ENCODE assay signal across 1 cellular context in the genomic region with DNA sequence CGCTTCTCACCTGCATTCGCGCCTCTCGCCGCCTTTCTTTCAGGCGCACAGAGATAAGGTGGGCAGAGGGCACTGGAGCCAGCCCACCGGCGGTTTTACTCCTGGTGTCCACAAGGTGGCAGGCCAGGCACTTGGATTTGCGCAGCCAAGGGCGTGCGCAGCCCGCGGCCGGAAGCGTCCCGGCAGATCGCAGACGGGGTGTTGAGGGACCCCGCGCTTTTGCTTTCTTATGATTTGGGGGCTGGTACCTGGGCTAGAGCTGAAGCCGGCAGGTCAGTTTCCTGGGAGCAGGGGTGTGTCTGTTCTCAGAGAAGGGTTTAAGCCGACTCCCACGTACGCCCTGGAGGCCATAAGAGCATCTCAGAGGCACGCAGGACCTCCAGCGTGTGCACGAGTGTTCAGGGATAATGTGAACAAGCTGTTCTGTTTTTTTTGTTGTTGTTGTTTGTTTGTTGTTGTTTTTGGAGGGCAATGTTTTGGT.
A peak's percentile ranks its signal among the peaks of the same experiment; 100 is the strongest.
TF ChIP-seq lines count a peak whose summit lies in the region.

No MANE protein-coding gene starts in this region.

TF ChIP-seq in GM12878, 131 proteins besides CTCF, POLR2A, EP300 and RAD21 (continued from another document):
- TF ChIP-seq, protein P1, sequence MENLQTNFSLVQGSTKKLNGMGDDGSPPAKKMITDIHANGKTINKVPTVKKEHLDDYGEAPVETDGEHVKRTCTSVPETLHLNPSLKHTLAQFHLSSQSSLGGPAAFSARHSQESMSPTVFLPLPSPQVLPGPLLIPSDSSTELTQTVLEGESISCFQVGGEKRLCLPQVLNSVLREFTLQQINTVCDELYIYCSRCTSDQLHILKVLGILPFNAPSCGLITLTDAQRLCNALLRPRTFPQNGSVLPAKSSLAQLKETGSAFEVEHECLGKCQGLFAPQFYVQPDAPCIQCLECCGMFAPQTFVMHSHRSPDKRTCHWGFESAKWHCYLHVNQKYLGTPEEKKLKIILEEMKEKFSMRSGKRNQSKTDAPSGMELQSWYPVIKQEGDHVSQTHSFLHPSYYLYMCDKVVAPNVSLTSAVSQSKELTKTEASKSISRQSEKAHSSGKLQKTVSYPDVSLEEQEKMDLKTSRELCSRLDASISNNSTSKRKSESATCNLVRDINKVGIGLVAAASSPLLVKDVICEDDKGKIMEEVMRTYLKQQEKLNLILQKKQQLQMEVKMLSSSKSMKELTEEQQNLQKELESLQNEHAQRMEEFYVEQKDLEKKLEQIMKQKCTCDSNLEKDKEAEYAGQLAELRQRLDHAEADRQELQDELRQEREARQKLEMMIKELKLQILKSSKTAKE (IDR thresholded peaks at IDR 0.05; ENCODE audit: low read depth, poor library complexity, severe bottlenecking) = no peak
- peak in 1 of 2 experiments; percentile 20; a peak in 1 of 3 replicates for TF ChIP-seq EGR1 (IDR thresholded peaks at IDR 0.05; ENCODE audit: borderline replicate concordance in 1 of 2, low read depth in 2 of 2, low read length in 2 of 2)
- TF ChIP-seq, protein P2, sequence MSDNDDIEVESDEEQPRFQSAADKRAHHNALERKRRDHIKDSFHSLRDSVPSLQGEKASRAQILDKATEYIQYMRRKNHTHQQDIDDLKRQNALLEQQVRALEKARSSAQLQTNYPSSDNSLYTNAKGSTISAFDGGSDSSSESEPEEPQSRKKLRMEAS (IDR thresholded peaks at IDR 0.05; ENCODE audit: low read depth, low read length) = no peak
- TF ChIP-seq BHLHE40 (IDR thresholded peaks at IDR 0.05; ENCODE audit: borderline replicate concordance in 1 of 2, low read depth in 2 of 2, low read length in 1 of 2) = peak; percentile 32 to 66; a peak in 3 of 4 replicates
- TF ChIP-seq IKZF1 (conservative IDR thresholded peaks at IDR 0.05) = peak; percentile 36; the same call in 1 of the 2 replicates
- TF ChIP-seq SMC3 (IDR thresholded peaks at IDR 0.05; ENCODE audit: borderline replicate concordance, low read length) = peak; percentile 86
- peak; percentile 38; the same call in 1 of the 2 replicates for TF ChIP-seq NRF1 (conservative IDR thresholded peaks at IDR 0.05; ENCODE audit: low read depth, low read length)
- TF ChIP-seq LARP7 (IDR thresholded peaks at IDR 0.05) = peak; percentile 51; the same call in 1 of the 2 replicates
